ENCODE assay signal across 12 cellular contexts in genomic region chr20:17562804-17563305, GRCh38. TPM values are rescaled to one million over a fixed set of nuclear protein-coding genes. Genes with fewer than 3 reads are reported as not detected.
DNase-seq lines count a peak whose midpoint lies in the region; TF ChIP-seq lines count a peak whose summit lies in the region.
"Had no signal": no experiment of that assay in that cellular context is flagged by ENCODE, and none has a peak within 500 bp of the region (broad histone marks: within the 10 kb centered on the region; RNA-seq: fewer than 3 reads in every experiment).

No MANE protein-coding gene starts in this region.

- H3K23ac ChIP-seq in mesenchymal stem cell (ENCODE audit: low read length in 2 of 2) = no peak overlapping the region

- H3K79me2 ChIP-seq in ACC112 (ENCODE audit: control insufficient read depth, insufficient read depth, low read length, unreplicated experiment) = no peaks in the 10 kb centered on the region

- H3K4me1 ChIP-seq in ACC112 (ENCODE audit: control insufficient read depth, insufficient read depth, low read length, unreplicated experiment) (peaks cover 37% of the 10 kb centered on the region), mesenchymal stem cell (ENCODE audit: control insufficient read depth, insufficient read depth, low read depth, low read length) (peaks cover 9% of the 10 kb centered on the region)

- no peaks in the 10 kb centered on the region for H3K9me3 ChIP-seq in mesenchymal stem cell (ENCODE audit: control insufficient read depth, low read length)

- no peak overlapping the region for H2BK5ac ChIP-seq in mesenchymal stem cell (ENCODE audit: low read depth, low read length, poor library complexity, severe bottlenecking)

- no peak overlapping the region for H3K4me2 ChIP-seq in mesenchymal stem cell (ENCODE audit: low read length, poor library complexity, severe bottlenecking)
- H3K4me2 ChIP-seq: BLaER1 treated with 17β-estradiol and CSF1 and Interleukin-3, amounts not matched to agents 10 nM and 100 nM had no signal

- H3K36me3 ChIP-seq in ACC112 (ENCODE audit: insufficient read depth, low read length) = no peaks in the 10 kb centered on the region
- no peaks in the 10 kb centered on the region for H3K36me3 ChIP-seq in mesenchymal stem cell (ENCODE audit: control insufficient read depth in 1 of 2, insufficient read depth in 2 of 2, low read depth in 1 of 2, low read length in 2 of 2)
- H3K36me3 ChIP-seq: BLaER1 treated with 17β-estradiol and CSF1 and Interleukin-3, amounts not matched to agents 10 nM and 100 nM had no signal

- intact Hi-C loops in head of caudate nucleus (cut with DNase I) = no loop called here

- H4K8ac ChIP-seq in mesenchymal stem cell (ENCODE audit: low read length) = peak overlapping the region; percentile 89

- H2BK15ac ChIP-seq in mesenchymal stem cell (ENCODE audit: low read depth, poor library complexity, severe bottlenecking) = no peak overlapping the region

- 31% methylated on average over 2 of the region's 2 CpGs for WGBS in mesenchymal stem cell

- peak overlapping the region; percentile 24 to 80 for H3K4ac ChIP-seq in mesenchymal stem cell (ENCODE audit: low read depth in 1 of 2, low read length in 2 of 2)

- DNase-seq in NCI-H226 (peak; percentile 66), epithelial cell of esophagus (ENCODE audit: low read depth) (peak; percentile 81), mesenchymal stem cell (peak; percentile 90), anterior cingulate cortex (lab: John Stamatoyannopoulos, UW) (no peak), GM10248 (ENCODE audit: extremely low spot score) (no peak), head of caudate nucleus (no peak), NCI-H146 treated with DMSO at 0.1 percent for 48 hours (lab: John Stamatoyannopoulos, UW; ENCODE audit: unreplicated experiment) (no peak)
- DNase-seq: NCI-H1417, SHP77 treated with DMSO at 0.1 percent for 48 hours had no signal

- peak overlapping the region; percentile 72 for H4K91ac ChIP-seq in mesenchymal stem cell (ENCODE audit: low read length)

- peak overlapping the region; percentile 85 for H3K27ac ChIP-seq in ACC112 (ENCODE audit: low read depth, low read length)
- H3K27ac ChIP-seq in mesenchymal stem cell (ENCODE audit: low read length, poor library complexity, severe bottlenecking) = peak overlapping the region; percentile 97
- H3K27ac ChIP-seq: BLaER1 treated with 17β-estradiol and CSF1 and Interleukin-3, amounts not matched to agents 10 nM and 100 nM had no signal

- no peak overlapping the region for H3K9ac ChIP-seq in mesenchymal stem cell (ENCODE audit: low read length)
- H3K9ac ChIP-seq: BLaER1 treated with 17β-estradiol and CSF1 and Interleukin-3, amounts not matched to agents 10 nM and 100 nM had no signal

- peak overlapping the region; percentile 46 to 76 for H3K18ac ChIP-seq in mesenchymal stem cell (ENCODE audit: low read depth in 1 of 2, low read length in 2 of 2)

- peak overlapping the region; percentile 83 to 87 for H2BK12ac ChIP-seq in mesenchymal stem cell (ENCODE audit: low read length in 2 of 2)

- POLR2A ChIA-PET in GM10248 (lab: Yijun Ruan, JAX) = no interaction called here

- H3K27me3 ChIP-seq in ACC112 (ENCODE audit: insufficient read depth, low read length) (no peaks in the 10 kb centered on the region), mesenchymal stem cell (ENCODE audit: control insufficient read depth in 1 of 2, insufficient read depth in 1 of 2, low read length in 2 of 2) (no peaks in the 10 kb centered on the region)

- CTCF ChIA-PET in GM10248 (lab: Yijun Ruan, JAX) = interaction anchor here (1.6 kb wide), 1 partner anchor 11 kb away, joined by 6 read pairs; no protein-coding TSS in a partner anchor

- peak overlapping the region; percentile 73 for H2BK120ac ChIP-seq in mesenchymal stem cell (ENCODE audit: low read depth, low read length)

- H2AK5ac ChIP-seq in mesenchymal stem cell (ENCODE audit: low read length, severe bottlenecking) = peak overlapping the region; percentile 39

- H3K79me1 ChIP-seq in mesenchymal stem cell (replicated peaks; ENCODE audit: low read length, poor library complexity, severe bottlenecking) = peaks cover 5% of the 10 kb centered on the region

- H3K4me3 ChIP-seq in ACC112 (ENCODE audit: low read depth, low read length) = no peak overlapping the region
- no peak overlapping the region for H3K4me3 ChIP-seq in epithelial cell of esophagus (ENCODE audit: low read length)
- H3K4me3 ChIP-seq in mesenchymal stem cell (ENCODE audit: insufficient read depth in 1 of 2, low read depth in 1 of 2, low read length in 2 of 2) = no peak overlapping the region
- H3K4me3 ChIP-seq: BLaER1 treated with 17β-estradiol and CSF1 and Interleukin-3, amounts not matched to agents 10 nM and 100 nM; GM12878 had no signal

- TF ChIP-seq CTCF in epithelial cell of esophagus (IDR thresholded peaks at IDR 0.05; ENCODE audit: insufficient read depth, low read depth, low read length, missing control alignments) (no peak), GM10248 (IDR thresholded peaks at IDR 0.05; ENCODE audit: control extremely low read depth, extremely low read depth, low read depth, missing control alignments) (no peak)

- H2AFZ ChIP-seq in ACC112 (ENCODE audit: low read length, unreplicated experiment) (peak overlapping the region; percentile 16), mesenchymal stem cell (ENCODE audit: low read depth, low read length) (no peak overlapping the region)

- H3K14ac ChIP-seq in mesenchymal stem cell (ENCODE audit: low read length in 2 of 2) = no peak overlapping the region

RNA-seq across cellular contexts. Expression of gene DSTN, which starts 7.0 kb away (rescaled TPM):
- polyA plus RNA-seq in mesenchymal stem cell (2013, experiment 1 of 2) = 931 TPM
- polyA plus RNA-seq in mesenchymal stem cell (2013, experiment 2 of 2) = 914 TPM

RNA-seq across cellular contexts. Expression of gene BFSP1, which starts 31.7 kb away (rescaled TPM):
- polyA plus RNA-seq in mesenchymal stem cell (2013, experiment 1 of 2) = 6.3 TPM
- 6.0 TPM for polyA plus RNA-seq in mesenchymal stem cell (2013, experiment 2 of 2)

Comparison
In these comparisons a context has a peak if more than half of its experiments do, and no peak if none do; other contexts are left out.
1. DNase-seq: peak in NCI-H226 (single experiment), epithelial cell of esophagus (single experiment) and mesenchymal stem cell (single experiment); none in anterior cingulate cortex (0 of 58), GM10248 (single experiment), head of caudate nucleus (0 of 42) and NCI-H146 treated with DMSO at 0.1 percent for 48 hours (single experiment).